Comparison of ENCODE assay signal across 13 cellular contexts in the genomic region with DNA sequence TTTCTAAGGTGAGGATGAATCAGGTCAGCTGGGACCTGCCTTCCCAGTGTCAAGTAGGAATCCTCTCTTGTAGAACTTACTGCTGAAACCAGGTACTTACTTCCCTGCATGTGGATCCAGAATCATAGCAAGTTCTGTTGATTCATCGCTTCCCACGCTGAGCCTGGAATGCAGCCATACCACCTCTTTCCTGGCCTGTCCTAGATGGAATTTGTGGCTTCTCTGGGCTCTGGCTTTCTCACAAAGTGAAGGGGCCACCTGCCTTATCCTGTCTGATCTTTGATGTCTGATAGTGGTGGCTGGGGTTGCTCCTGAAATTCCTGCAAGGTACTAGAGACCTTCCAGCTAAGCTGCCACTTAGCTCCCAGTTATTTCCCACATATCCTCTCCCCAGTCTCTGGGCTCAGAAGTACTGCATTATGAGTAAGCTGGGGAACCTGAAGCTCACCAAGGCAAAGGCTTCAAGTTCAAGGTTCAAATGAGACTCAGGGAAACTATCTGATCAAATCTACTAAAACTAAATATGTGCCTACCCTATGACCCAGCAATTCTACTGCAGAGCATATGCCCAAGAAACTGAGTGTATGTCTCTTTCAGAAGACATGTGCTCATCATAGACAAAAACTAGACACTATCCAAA.
DNase-seq lines count a peak whose midpoint lies in the region; TF ChIP-seq lines count a peak whose summit lies in the region.
"Had no signal": no experiment of that assay in that cellular context is flagged by ENCODE, and none has a peak within 500 bp of the region (broad histone marks: within the 10 kb centered on the region; RNA-seq: fewer than 3 reads in every experiment).

No MANE protein-coding gene starts in this region.

- intact Hi-C loops in esophagus muscularis mucosa (cut with DNase I): no loop called here
- intact Hi-C loops in CD4-positive, alpha-beta memory T cell (cut with micrococcal nuclease): no loop called here

- H3K36me3 ChIP-seq in esophagus muscularis mucosa: peaks cover 0 to 8% (median 0%) of the 10 kb centered on the region in 4 donors
- no peaks in the 10 kb centered on the region for H3K36me3 ChIP-seq in CD4-positive, alpha-beta memory T cell (ENCODE audit: insufficient read depth, low read length)
- H3K36me3 ChIP-seq: HAP-1, heart right ventricle had no signal

- peaks cover 19 to 26% of the 10 kb centered on the region in 2 donors for H3K36me3 Mint-ChIP-seq in CD4-positive, alpha-beta memory T cell
- H3K36me3 Mint-ChIP-seq: activated naive CD4-positive, alpha-beta T cell treated with anti-CD3 and anti-CD28 coated beads, Interleukin-2, amount 10 ng/mL, durations not matched to agents 7 days and 5 days had no signal

- WGBS in esophagus muscularis mucosa: 55% methylated on average over 2 of the region's 2 CpGs

- H3K4me3 Mint-ChIP-seq in CD4-positive, alpha-beta memory T cell: no peak overlapping the region
- H3K4me3 Mint-ChIP-seq: activated naive CD4-positive, alpha-beta T cell treated with anti-CD3 and anti-CD28 coated beads, Interleukin-2, amount 10 ng/mL, durations not matched to agents 7 days and 5 days had no signal

- no peaks in the 10 kb centered on the region for H3K27me3 ChIP-seq in esophagus muscularis mucosa
- H3K27me3 ChIP-seq in CD4-positive, alpha-beta memory T cell (ENCODE audit: insufficient read depth, low read length): no peaks in the 10 kb centered on the region
- H3K27me3 ChIP-seq: heart right ventricle had no signal

- in situ Hi-C loops in astrocyte of the cerebellum (cut with HindIII; ENCODE audit: low sequenced_read_pairs): no loop called here

- no peak for TF ChIP-seq EP300 in esophagus muscularis mucosa (IDR thresholded peaks at IDR 0.05)

- no peaks in the 10 kb centered on the region for H3K9me3 ChIP-seq in esophagus muscularis mucosa
- no peaks in the 10 kb centered on the region for H3K9me3 ChIP-seq in CD4-positive, alpha-beta memory T cell (ENCODE audit: control insufficient read depth in 1 of 2, low read length in 2 of 2)
- H3K9me3 ChIP-seq: HAP-1 had no signal

- H3K4me1 Mint-ChIP-seq in CD4-positive, alpha-beta memory T cell: no peaks in the 10 kb centered on the region

- peaks cover 0 to 7% (median 0%) of the 10 kb centered on the region in 8 donors for H3K9me3 Mint-ChIP-seq in CD4-positive, alpha-beta memory T cell

- TF ChIP-seq POLR2A in esophagus muscularis mucosa (IDR thresholded peaks at IDR 0.05; ENCODE audit: low read depth): no peak

- H3K27ac ChIP-seq in esophagus muscularis mucosa (replicated peaks in 1 of 4): no peak overlapping the region
- H3K27ac ChIP-seq in CD4-positive, alpha-beta memory T cell (ENCODE audit: low read depth, low read length): no peak overlapping the region
- H3K27ac ChIP-seq: heart right ventricle, VCaP had no signal

- DNase-seq in HK-2 (ENCODE audit: unreplicated experiment) (peak; percentile 20), astrocyte of the cerebellum (ENCODE audit: low read depth) (peak; percentile 96), iPS DF 4.7 (ENCODE audit: extremely low read depth, low spot score) (peak; percentile 22), superior temporal gyrus (ENCODE audit: extremely low spot score) (peak; percentile 46), COLO668 (lab: John Stamatoyannopoulos, UW; ENCODE audit: unreplicated experiment) (no peak), esophagus muscularis mucosa (ENCODE audit: extremely low spot score) (no peak)
- no peak for DNase-seq in CD4-positive, alpha-beta memory T cell
- DNase-seq: activated naive CD4-positive, alpha-beta T cell treated with anti-CD3 and anti-CD28 coated beads, Interleukin-2, amount 10 ng/mL, durations not matched to agents 7 days and 5 days; heart right ventricle; NCI-H2171; stimulated activated naive CD4-positive, alpha-beta T cell treated with Interleukin-2 at 50 U/mL for 16 hours had no signal

- no peak overlapping the region for H3K27ac Mint-ChIP-seq in CD4-positive, alpha-beta memory T cell
- H3K27ac Mint-ChIP-seq: activated naive CD4-positive, alpha-beta T cell treated with anti-CD3 and anti-CD28 coated beads, Interleukin-2, amount 10 ng/mL, durations not matched to agents 7 days and 5 days had no signal

- CTCF ChIA-PET in CD4-positive, alpha-beta memory T cell (lab: Charles Lee; ENCODE audit: partially characterized antibody): no interaction called here

- TF ChIP-seq CTCF in astrocyte of the cerebellum (IDR thresholded peaks at IDR 0.05; ENCODE audit: low read depth, low read length, missing control alignments) (no peak), esophagus muscularis mucosa (IDR thresholded peaks at IDR 0.05) (no peak)

- POLR2A ChIA-PET in CD4-positive, alpha-beta memory T cell (lab: Charles Lee; ENCODE audit: partially characterized antibody): no interaction called here

- no peaks in the 10 kb centered on the region for H3K4me1 ChIP-seq in esophagus muscularis mucosa
- no peaks in the 10 kb centered on the region for H3K4me1 ChIP-seq in CD4-positive, alpha-beta memory T cell (ENCODE audit: insufficient read depth, low read length)
- H3K4me1 ChIP-seq: HAP-1, heart right ventricle had no signal

- no peaks in the 10 kb centered on the region for H3K27me3 Mint-ChIP-seq in CD4-positive, alpha-beta memory T cell
- H3K27me3 Mint-ChIP-seq: activated naive CD4-positive, alpha-beta T cell treated with anti-CD3 and anti-CD28 coated beads, Interleukin-2, amount 10 ng/mL, durations not matched to agents 7 days and 5 days had no signal

- H3K4me3 ChIP-seq in astrocyte of the cerebellum (ENCODE audit: low read depth, low read length) (no peak overlapping the region), esophagus muscularis mucosa (no peak overlapping the region)
- H3K4me3 ChIP-seq in CD4-positive, alpha-beta memory T cell (ENCODE audit: low read length in 2 of 2): no peak overlapping the region
- H3K4me3 ChIP-seq: HAP-1, heart right ventricle had no signal

Comparison
In these comparisons a context has a peak if more than half of its experiments do, and no peak if none do; other contexts are left out.
1. DNase-seq: peak in HK-2 (single experiment), astrocyte of the cerebellum (single experiment), iPS DF 4.7 (single experiment) and superior temporal gyrus (single experiment); none in COLO668 (single experiment), esophagus muscularis mucosa (single experiment) and CD4-positive, alpha-beta memory T cell (0 of 5).